In genomic region chr17:36641331-36641876, GRCh38 we compare ENCODE assay signal across 2 cellular contexts.
TF ChIP-seq lines count a peak whose summit lies in the region.

No MANE protein-coding gene starts in this region.

TF ChIP-seq in HepG2, 621 proteins besides CTCF, POLR2A, EP300 and RAD21 (continued from another document):
- no peak for TF ChIP-seq KLF12 (CRISPR knock-in tag; IDR thresholded peaks at IDR 0.05; ENCODE audit: borderline replicate concordance)

TF ChIP-seq in HEK293T, 16 proteins besides CTCF, POLR2A, EP300 and RAD21 (continued from another document):
- TF ChIP-seq NFRKB (IDR thresholded peaks at IDR 0.05), result no peak
- TF ChIP-seq LEF1 (IDR thresholded peaks at IDR 0.05; ENCODE audit: borderline replicate concordance), result no peak
